ENCODE assay signal across 30 cellular contexts in the genomic region with DNA sequence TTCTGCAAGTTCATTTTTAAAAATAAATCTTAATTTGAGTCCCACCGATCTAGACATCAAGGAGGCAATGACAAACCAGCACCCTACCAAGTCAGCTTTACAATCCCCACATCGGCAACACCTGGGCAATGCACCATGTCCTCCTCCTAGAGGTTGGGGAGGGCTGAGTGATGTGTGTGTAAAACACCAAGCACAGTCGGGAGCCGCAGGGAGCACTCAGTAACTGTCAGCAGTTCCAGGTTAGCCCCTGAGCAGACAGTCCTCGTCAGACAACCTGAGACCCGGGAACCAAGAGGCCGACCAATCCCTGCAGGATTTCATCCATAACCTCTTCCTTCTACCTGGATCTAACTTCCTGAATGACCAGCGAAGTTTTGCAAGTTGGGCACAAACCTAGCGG. TPM values are rescaled to one million over a fixed set of nuclear protein-coding genes. Genes with fewer than 3 reads are reported as not detected.
"Had no signal": no experiment of that assay in that cellular context is flagged by ENCODE, and none has a peak within 500 bp of the region (broad histone marks: within the 10 kb centered on the region; RNA-seq: fewer than 3 reads in every experiment).

No MANE protein-coding gene starts in this region.

- DNase-seq: activated CD4-positive, alpha-beta memory T cell treated with anti-CD3 and anti-CD28 coated beads, Interleukin-2, amount 10 ng/mL, durations not matched to agents 7 days and 5 days; activated CD4-positive, alpha-beta T cell treated with anti-CD3 and anti-CD28 coated beads for 1 hour; activated CD4-positive, alpha-beta T cell treated with anti-CD3 and anti-CD28 coated beads for 4 hours; activated CD4-positive, alpha-beta T cell treated with anti-CD3 and anti-CD28 coated beads, Interleukin-2, amount 10 ng/mL, durations not matched to agents 7 days and 5 days; activated CD4-positive, alpha-beta T cell treated with anti-CD3 and anti-CD28 coated beads, Interleukin-2, amount 50 U/mL, for 4 hours; activated effector memory CD4-positive, alpha-beta T cell treated with Interleukin-2 at 50 U/mL for 16 hours; activated gamma-delta T cell treated with Interleukin-2 at 50 U/mL for 16 hours; activated naive CD4-positive, alpha-beta T cell treated with anti-CD3 and anti-CD28 coated beads, Interleukin-2, amount 50 U/mL, for 16 hours; activated naive CD4-positive, alpha-beta T cell treated with Interleukin-2 at 50 U/mL for 16 hours; activated T-cell treated with anti-CD3 and anti-CD28 coated beads, Interleukin-2, amount 50 U/mL, for 4 hours; amniotic stem cell; anterior cingulate cortex; brain microvascular endothelial cell; dorsolateral prefrontal cortex; effector memory CD4-positive, alpha-beta T cell; endodermal cell; foreskin keratinocyte; gastrocnemius medialis; glutamatergic neuron; heart left ventricle; T-helper 17 cell; T1000 had no signal

- H3K4me1 ChIP-seq: gastrocnemius medialis, heart left ventricle had no signal

- FAIRE-seq: astrocyte, bronchial epithelial cell had no signal

- H3K9me3 ChIP-seq: gastrocnemius medialis, heart left ventricle had no signal

- H3K4me3 ChIP-seq: coronary artery, dorsolateral prefrontal cortex, gastrocnemius medialis, heart left ventricle had no signal

- H3K27me3 ChIP-seq: brain microvascular endothelial cell had no signal

- H3K36me3 ChIP-seq: brain microvascular endothelial cell, gastrocnemius medialis, heart left ventricle had no signal

- ATAC-seq: activated T-cell treated with anti-CD3 and anti-CD28 coated beads, Interleukin-2, amount 50 U/mL, for 4 hours; activated T-helper 17 cell treated with anti-CD3 and anti-CD28 coated beads, Interleukin-2, amount 50 U/mL, for 72 hours; esophagus mucosa; foreskin keratinocyte; gastrocnemius medialis; heart left ventricle; T-helper 17 cell had no signal

- H3K27ac ChIP-seq: brain microvascular endothelial cell, coronary artery, dorsolateral prefrontal cortex, foreskin keratinocyte, gastrocnemius medialis, heart left ventricle had no signal

RNA-seq across cellular contexts. Expression of a gene that starts 15.9 kb away (rescaled TPM):
- total RNA-seq: activated CD4-positive, alpha-beta memory T cell treated with anti-CD3 and anti-CD28 coated beads, Interleukin-2, amount 10 ng/mL, durations not matched to agents 7 days and 5 days; activated CD4-positive, alpha-beta T cell treated with anti-CD3 and anti-CD28 coated beads, Interleukin-2, amount 10 ng/mL, durations not matched to agents 7 days and 5 days; activated T-cell treated with anti-CD3 and anti-CD28 coated beads, Interleukin-2, amount 50 U/mL, for 4 hours; activated T-helper 17 cell treated with anti-CD3 and anti-CD28 coated beads, Interleukin-2, amount 50 U/mL, for 72 hours; astrocyte; bronchial epithelial cell; cardiac septum; cerebellum; dorsolateral prefrontal cortex; endodermal cell; epithelial cell of proximal tubule; esophagus mucosa; foreskin keratinocyte; gastrocnemius medialis; heart left ventricle; T-helper 17 cell had no signal
- polyA plus RNA-seq: foreskin keratinocyte, heart left ventricle had no signal
